ENCODE assay signal across 8 cellular contexts in genomic region chr14:54773171-54774006, GRCh38.
DNase-seq lines count a peak whose midpoint lies in the region; ATAC-seq and TF ChIP-seq lines count a peak whose summit lies in the region.

No MANE protein-coding gene starts in this region.

- peak; percentile 50 to 92 (median 63); a peak in 5 of 6 replicates for TF ChIP-seq CTCF in HCT116 (IDR thresholded peaks at IDR 0.05 in 2 of 3, conservative IDR thresholded peaks at IDR 0.05 in 1 of 3; ENCODE audit: borderline replicate concordance in 1 of 3, insufficient read depth in 1 of 3, low read depth in 2 of 3, low read length in 2 of 3)
- TF ChIP-seq CTCF in ascending aorta (IDR thresholded peaks at IDR 0.05): peak; percentile 70 to 91 (median 72)

- BruUV-seq in HCT116 (replicated peaks; lab: Mats Ljungman, UMichigan): no TSS peak

- H2AFZ ChIP-seq in HCT116 (ENCODE audit: low read depth, low read length, poor library complexity, severe bottlenecking): peak overlapping the region; percentile 24

- no peaks in the 10 kb centered on the region for H3K9me3 ChIP-seq in HCT116 (ENCODE audit: control insufficient read depth in 1 of 2, insufficient read depth in 1 of 2, low read depth in 1 of 2, low read length in 2 of 2)
- H3K9me3 ChIP-seq in T-helper 17 cell (ENCODE audit: control insufficient read depth, low read length, poor library complexity, severe bottlenecking): no peaks in the 10 kb centered on the region
- H3K9me3 ChIP-seq in ascending aorta: no peaks in the 10 kb centered on the region
- H3K9me3 ChIP-seq in right cardiac atrium (ENCODE audit: control insufficient read depth, low read length): no peaks in the 10 kb centered on the region

- RAD21 ChIA-PET in HCT116 (lab: Charles Lee; ENCODE audit: low non-redundant PET in 1 of 2, low total read pairs in 2 of 2, uncharacterized antibody in 2 of 2, unreplicated experiment in 2 of 2): interaction anchor here (0.8 to 2.2 kb wide), 5 partner anchors 207 to 264 kb away, joined by 3 to 16 read pairs (median 6); partner anchors contain the start of genes CGRRF1 (in 1 of the 2) and SAMD4A (in 1 of the 2)

- H3K4me3 Mint-ChIP-seq in T-helper 17 cell: peak overlapping the region; percentile 84

- intact Hi-C loops in HCT116 (cut with micrococcal nuclease): loop anchor here (1.0 to 5.0 kb wide), 6 partner anchors 81 to 407 kb away; partner anchors contain the start of genes CGRRF1, CNIH1 and GMFB
- intact Hi-C loops in ascending aorta (cut with DNase I): loop anchor here (1.0 to 2.0 kb wide), 4 partner anchors 87 to 208 kb away; no protein-coding TSS in a partner anchor
- intact Hi-C loops in right cardiac atrium (cut with DNase I): loop anchor here (1.0 to 10.0 kb wide), 6 partner anchors 79 to 209 kb away; partner anchors contain the start of gene SAMD4A (in 2 of the 4)

- H3K9me2 ChIP-seq in HCT116 (ENCODE audit: insufficient read depth): no peaks in the 10 kb centered on the region

- peak; percentile 87 for ATAC-seq in HCT116
- ATAC-seq in T-helper 17 cell: peak; percentile 84
- peak; percentile 88 to 95 for ATAC-seq in right cardiac atrium
- no peak for ATAC-seq in HG02571 (IDR thresholded peaks at IDR 0.05; ENCODE audit: unreplicated experiment)

- peaks cover 21% of the 10 kb centered on the region for H3K4me1 Mint-ChIP-seq in T-helper 17 cell

- peak overlapping the region; percentile 63 for H3K9ac ChIP-seq in HCT116 (ENCODE audit: low read length)

- H3K79me2 ChIP-seq in HCT116 (ENCODE audit: insufficient read depth, low read length): no peaks in the 10 kb centered on the region

- H3K27me3 ChIP-seq in HCT116 (ENCODE audit: insufficient read depth, low read length) (no peaks in the 10 kb centered on the region), ascending aorta (no peaks in the 10 kb centered on the region), right cardiac atrium (ENCODE audit: control insufficient read depth, insufficient read depth) (no peaks in the 10 kb centered on the region)

- H3K27me3 Mint-ChIP-seq in T-helper 17 cell: no peaks in the 10 kb centered on the region

- H3K4me3 ChIP-seq in HCT116 (replicated peaks in 1 of 2; ENCODE audit: low read depth in 1 of 2, low read length in 2 of 2) (peak overlapping the region; percentile 15 to 40), ascending aorta (peak overlapping the region in 1 of 2 donors; percentile 33), right cardiac atrium (ENCODE audit: low read length) (no peak overlapping the region)

- H3K36me3 ChIP-seq in HCT116 (ENCODE audit: control insufficient read depth in 1 of 2, insufficient read depth in 2 of 2, low read length in 2 of 2): 0 out of 4 replicates have a peak, but pooled peaks cover 0 to 4% of the 10 kb centered on the region in 2 experiments
- H3K36me3 ChIP-seq in ascending aorta: peaks cover 9 to 30% of the 10 kb centered on the region in 2 donors

- DNase-seq in EL (peak; percentile 100), HCT116 (ENCODE audit: low read depth, low spot score) (peak; percentile 98), NCI-H1048 (lab: John Stamatoyannopoulos, UW) (peak; percentile 30), T-helper 17 cell (peak; percentile 26 to 53 (median 52)), ascending aorta (ENCODE audit: low spot score in 2 of 2) (peak; percentile 78 to 98), right cardiac atrium (peak; percentile 87 to 90 (median 89)), putamen (ENCODE audit: low spot score) (peak; percentile 74)

- peak overlapping the region; percentile 77 for H3K27ac ChIP-seq in HCT116 (ENCODE audit: low read depth, low read length)
- H3K27ac ChIP-seq in ascending aorta: peak overlapping the region; percentile 96 to 97
- peak overlapping the region; percentile 93 for H3K27ac ChIP-seq in right cardiac atrium (ENCODE audit: low read length)

- peak; percentile 92 for TF ChIP-seq RAD21 in HCT116 (IDR thresholded peaks at IDR 0.05; ENCODE audit: low read depth)

- peaks cover 2% of the 10 kb centered on the region for H3K36me3 Mint-ChIP-seq in T-helper 17 cell (ENCODE audit: low read depth)

- H4K20me1 ChIP-seq in HCT116 (ENCODE audit: insufficient read depth): no peaks in the 10 kb centered on the region

- no peak for TF ChIP-seq POLR2A in HCT116 (IDR thresholded peaks at IDR 0.05; ENCODE audit: borderline replicate concordance, extremely low read depth, insufficient read depth, insufficient read length)

- CTCF ChIA-PET in HCT116 (lab: Charles Lee): interaction anchor here (0.6 to 5.3 kb wide), 25 partner anchors 9 to 444 kb away, joined by 3 to 131 read pairs (median 3); partner anchors contain the start of genes CGRRF1 and SAMD4A

- peaks cover 20 to 29% of the 10 kb centered on the region in 2 experiments for H3K4me1 ChIP-seq in HCT116 (ENCODE audit: control insufficient read depth in 1 of 2, insufficient read depth in 2 of 2, low read length in 2 of 2)
- peaks cover 27 to 62% of the 10 kb centered on the region in 2 donors for H3K4me1 ChIP-seq in ascending aorta
- peaks cover 8% of the 10 kb centered on the region for H3K4me1 ChIP-seq in right cardiac atrium (ENCODE audit: control insufficient read depth, insufficient read depth, low read length)

- POLR2A ChIA-PET in HCT116 (lab: Charles Lee): interaction anchor here (0.7 to 2.2 kb wide), 2 partner anchors 13 to 208 kb away, joined by 3 to 24 read pairs; partner anchors contain the start of gene SAMD4A

- 14% methylated on average over 19 of the region's 19 CpGs for WGBS in right cardiac atrium

- peak overlapping the region; percentile 78 for H3K4me2 ChIP-seq in HCT116 (ENCODE audit: low read length)

- peak overlapping the region; percentile 91 for H3K27ac Mint-ChIP-seq in T-helper 17 cell

TF ChIP-seq in HCT116, 20 proteins besides CTCF, POLR2A, EP300 and RAD21 (continues in another document):
- TF ChIP-seq SP1 (IDR thresholded peaks at IDR 0.05; ENCODE audit: low read depth): peak; percentile 84
- peak; percentile 22 for TF ChIP-seq YY1 (IDR thresholded peaks at IDR 0.05; ENCODE audit: extremely low read depth, insufficient replicate concordance, low read depth, low read length)
- peak; percentile 94 for TF ChIP-seq SIN3A (IDR thresholded peaks at IDR 0.05; ENCODE audit: low read depth)
- TF ChIP-seq, protein P1, sequence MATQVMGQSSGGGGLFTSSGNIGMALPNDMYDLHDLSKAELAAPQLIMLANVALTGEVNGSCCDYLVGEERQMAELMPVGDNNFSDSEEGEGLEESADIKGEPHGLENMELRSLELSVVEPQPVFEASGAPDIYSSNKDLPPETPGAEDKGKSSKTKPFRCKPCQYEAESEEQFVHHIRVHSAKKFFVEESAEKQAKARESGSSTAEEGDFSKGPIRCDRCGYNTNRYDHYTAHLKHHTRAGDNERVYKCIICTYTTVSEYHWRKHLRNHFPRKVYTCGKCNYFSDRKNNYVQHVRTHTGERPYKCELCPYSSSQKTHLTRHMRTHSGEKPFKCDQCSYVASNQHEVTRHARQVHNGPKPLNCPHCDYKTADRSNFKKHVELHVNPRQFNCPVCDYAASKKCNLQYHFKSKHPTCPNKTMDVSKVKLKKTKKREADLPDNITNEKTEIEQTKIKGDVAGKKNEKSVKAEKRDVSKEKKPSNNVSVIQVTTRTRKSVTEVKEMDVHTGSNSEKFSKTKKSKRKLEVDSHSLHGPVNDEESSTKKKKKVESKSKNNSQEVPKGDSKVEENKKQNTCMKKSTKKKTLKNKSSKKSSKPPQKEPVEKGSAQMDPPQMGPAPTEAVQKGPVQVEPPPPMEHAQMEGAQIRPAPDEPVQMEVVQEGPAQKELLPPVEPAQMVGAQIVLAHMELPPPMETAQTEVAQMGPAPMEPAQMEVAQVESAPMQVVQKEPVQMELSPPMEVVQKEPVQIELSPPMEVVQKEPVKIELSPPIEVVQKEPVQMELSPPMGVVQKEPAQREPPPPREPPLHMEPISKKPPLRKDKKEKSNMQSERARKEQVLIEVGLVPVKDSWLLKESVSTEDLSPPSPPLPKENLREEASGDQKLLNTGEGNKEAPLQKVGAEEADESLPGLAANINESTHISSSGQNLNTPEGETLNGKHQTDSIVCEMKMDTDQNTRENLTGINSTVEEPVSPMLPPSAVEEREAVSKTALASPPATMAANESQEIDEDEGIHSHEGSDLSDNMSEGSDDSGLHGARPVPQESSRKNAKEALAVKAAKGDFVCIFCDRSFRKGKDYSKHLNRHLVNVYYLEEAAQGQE (IDR thresholded peaks at IDR 0.05; ENCODE audit: low read depth): no peak
- TF ChIP-seq, protein P2, sequence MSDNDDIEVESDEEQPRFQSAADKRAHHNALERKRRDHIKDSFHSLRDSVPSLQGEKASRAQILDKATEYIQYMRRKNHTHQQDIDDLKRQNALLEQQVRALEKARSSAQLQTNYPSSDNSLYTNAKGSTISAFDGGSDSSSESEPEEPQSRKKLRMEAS (IDR thresholded peaks at IDR 0.05): peak; percentile 86
- TF ChIP-seq CBX3 (IDR thresholded peaks at IDR 0.05; ENCODE audit: low read depth): no peak; the same call in none of the 2 replicates
- peak; percentile 41 for TF ChIP-seq POLR2AphosphoS5 (IDR thresholded peaks at IDR 0.05; ENCODE audit: low read depth, low read length)
- TF ChIP-seq ELF1 (IDR thresholded peaks at IDR 0.05; ENCODE audit: borderline replicate concordance, low read depth): no peak; the same call in 1 of the 2 replicates
- no peak for TF ChIP-seq EZH2phosphoT487 (IDR thresholded peaks at IDR 0.05; ENCODE audit: borderline replicate concordance)
- TF ChIP-seq FOSL1 (IDR thresholded peaks at IDR 0.05; ENCODE audit: low read depth): peak; percentile 91
- TF ChIP-seq, protein P3, sequence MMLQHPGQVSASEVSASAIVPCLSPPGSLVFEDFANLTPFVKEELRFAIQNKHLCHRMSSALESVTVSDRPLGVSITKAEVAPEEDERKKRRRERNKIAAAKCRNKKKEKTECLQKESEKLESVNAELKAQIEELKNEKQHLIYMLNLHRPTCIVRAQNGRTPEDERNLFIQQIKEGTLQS (IDR thresholded peaks at IDR 0.05): peak; percentile 85
- TF ChIP-seq CEBPB (IDR thresholded peaks at IDR 0.05; ENCODE audit: low read depth): peak; percentile 51; the same call in 1 of the 2 replicates
- no peak for TF ChIP-seq ZFX (IDR thresholded peaks at IDR 0.05)
- no peak for TF ChIP-seq EZH2 (IDR thresholded peaks at IDR 0.05)

Comparison
In these comparisons a context has a peak if more than half of its experiments do, and no peak if none do; other contexts are left out.
1. DNase-seq: peak in every context shown above with its lines; median percentile 100 in EL; 98 in HCT116; 89 in right cardiac atrium; 88 in ascending aorta; 74 in putamen; 52 in T-helper 17 cell; 30 in NCI-H1048.